17 cellular contexts compared by ENCODE assay signal in genomic region chr6:83370607-83371006, GRCh38.
A peak's percentile ranks its signal among the peaks of the same experiment; 100 is the strongest.
DNase-seq lines count a peak whose midpoint lies in the region; ATAC-seq and TF ChIP-seq lines count a peak whose summit lies in the region.
"Had no signal": no experiment of that assay in that cellular context is flagged by ENCODE, and none has a peak within 500 bp of the region (broad histone marks: within the 10 kb centered on the region; RNA-seq: fewer than 3 reads in every experiment).

No MANE protein-coding gene starts in this region.

- H3K27me3 ChIP-seq in AG04450 (ENCODE audit: control insufficient read depth, insufficient read depth, low read length) (no peaks in the 10 kb centered on the region), ovary (no peaks in the 10 kb centered on the region)

- H3K27me3 Mint-ChIP-seq in osteocyte (ENCODE audit: unreplicated experiment), result no peaks in the 10 kb centered on the region
- H3K27me3 Mint-ChIP-seq in activated T-helper 17 cell treated with anti-CD3 and anti-CD28 coated beads, Interleukin-2, amount 50 U/mL, for 72 hours, result no peaks in the 10 kb centered on the region
- H3K27me3 Mint-ChIP-seq: B cell; CD4-positive, alpha-beta T cell had no signal

- intact Hi-C loops in ovary (cut with DNase I) (no loop called here), posterior vena cava (cut with DNase I) (no loop called here)

- H3K4me3 ChIP-seq in AG04450 (ENCODE audit: low read depth, low read length), result no peak overlapping the region
- H3K4me3 ChIP-seq in cardiac fibroblast (replicated peaks in 1 of 2; ENCODE audit: low read depth in 2 of 2, low read length in 2 of 2), result no peak overlapping the region
- H3K4me3 ChIP-seq in fibroblast of pulmonary artery (replicated peaks; ENCODE audit: low read depth, low read length), result no peak overlapping the region
- H3K4me3 ChIP-seq in ovary, result no peak overlapping the region
- H3K4me3 ChIP-seq: GM23338 had no signal

- peaks cover 64% of the 10 kb centered on the region for H3K4me1 Mint-ChIP-seq in osteocyte (ENCODE audit: unreplicated experiment)
- H3K4me1 Mint-ChIP-seq in activated T-helper 17 cell treated with anti-CD3 and anti-CD28 coated beads, Interleukin-2, amount 50 U/mL, for 72 hours, result no peaks in the 10 kb centered on the region
- H3K4me1 Mint-ChIP-seq: B cell, GM23338 had no signal

- no peak for TF ChIP-seq EP300 in ovary (IDR thresholded peaks at IDR 0.05)

- H3K36me3 Mint-ChIP-seq in osteocyte (ENCODE audit: unreplicated experiment), result peaks cover 7% of the 10 kb centered on the region
- H3K36me3 Mint-ChIP-seq in activated T-helper 17 cell treated with anti-CD3 and anti-CD28 coated beads, Interleukin-2, amount 50 U/mL, for 72 hours (ENCODE audit: low read depth), result no peaks in the 10 kb centered on the region

- TF ChIP-seq CTCF in AG04450 (IDR thresholded peaks at IDR 0.05; ENCODE audit: low read depth, low read length) (no peak), cardiac fibroblast (IDR thresholded peaks at IDR 0.05; ENCODE audit: low read depth, low read length) (no peak), fibroblast of pulmonary artery (IDR thresholded peaks at IDR 0.05; ENCODE audit: low read length, missing control alignments) (no peak), osteocyte (IDR thresholded peaks at IDR 0.05) (no peak), ovary (IDR thresholded peaks at IDR 0.05) (no peak)

- no peak for TF ChIP-seq POLR2A in ovary (IDR thresholded peaks at IDR 0.05)

- no peak for ATAC-seq in activated T-helper 17 cell treated with anti-CD3 and anti-CD28 coated beads, Interleukin-2, amount 50 U/mL, for 72 hours (replicated peaks)
- ATAC-seq: GM23338 had no signal

- H3K27ac Mint-ChIP-seq in osteocyte (ENCODE audit: unreplicated experiment), result peak overlapping the region; percentile 91
- no peak overlapping the region for H3K27ac Mint-ChIP-seq in activated T-helper 17 cell treated with anti-CD3 and anti-CD28 coated beads, Interleukin-2, amount 50 U/mL, for 72 hours
- H3K27ac Mint-ChIP-seq: B cell; CD4-positive, alpha-beta T cell; GM23338 had no signal

- no peaks in the 10 kb centered on the region for H3K9me3 Mint-ChIP-seq in osteocyte (ENCODE audit: unreplicated experiment)
- no peaks in the 10 kb centered on the region for H3K9me3 Mint-ChIP-seq in activated T-helper 17 cell treated with anti-CD3 and anti-CD28 coated beads, Interleukin-2, amount 50 U/mL, for 72 hours
- H3K9me3 Mint-ChIP-seq: CD4-positive, alpha-beta T cell; GM23338 had no signal

- H3K4me1 ChIP-seq in ovary (ENCODE audit: insufficient read depth), result no peaks in the 10 kb centered on the region

- no peaks in the 10 kb centered on the region for H3K9me3 ChIP-seq in AG04450 (ENCODE audit: control insufficient read depth, insufficient read depth, low read length)
- no peaks in the 10 kb centered on the region for H3K9me3 ChIP-seq in ovary

- CTCF ChIA-PET in AG04450 (lab: Charles Lee), result no interaction called here

- H3K4me3 Mint-ChIP-seq in osteocyte (ENCODE audit: unreplicated experiment), result no peak overlapping the region
- no peak overlapping the region for H3K4me3 Mint-ChIP-seq in activated T-helper 17 cell treated with anti-CD3 and anti-CD28 coated beads, Interleukin-2, amount 50 U/mL, for 72 hours
- H3K4me3 Mint-ChIP-seq: B cell; CD4-positive, alpha-beta T cell; GM23338 had no signal

- H3K36me3 ChIP-seq in ovary, result no peaks in the 10 kb centered on the region

- WGBS in ovary, 3 donors, result 89 to 91% (median 91%) methylated on average over 3 of the region's 3 CpGs

- H3K27ac ChIP-seq in AG04450 (ENCODE audit: low read depth, low read length), result no peak overlapping the region
- H3K27ac ChIP-seq in ovary, result no peak overlapping the region
- H3K27ac ChIP-seq: HL-60 had no signal

- POLR2A ChIA-PET in AG04450 (lab: Yijun Ruan, JAX), result no interaction called here

- DNase-seq in AG04450 (ENCODE audit: low read depth, low spot score), result peak; percentile 34
- peak; percentile 34 to 37 for DNase-seq in cardiac fibroblast (ENCODE audit: low read depth in 2 of 2)
- DNase-seq in fibroblast of pulmonary artery (ENCODE audit: low read depth), result peak; percentile 57
- no peak for DNase-seq in osteocyte (ENCODE audit: extremely low spot score, unreplicated experiment)
- no peak for DNase-seq in ovary
- DNase-seq in posterior vena cava (ENCODE audit: low spot score), result no peak
- DNase-seq: 8988T; ACHN; C1 segment of cervical spinal cord; Calu3; CD4-positive, alpha-beta T cell; DMS 273 treated with DMSO at 0.1 percent for 48 hours; H7 had no signal

Comparison
In these comparisons a context has a peak if more than half of its experiments do, and no peak if none do; other contexts are left out.
1. DNase-seq: peak in AG04450 (single experiment), cardiac fibroblast (2 of 2) and fibroblast of pulmonary artery (single experiment); none in osteocyte (single experiment), ovary (0 of 5) and posterior vena cava (single experiment).